In genomic region chr9:97923529-97924108, GRCh38 we compare ENCODE assay signal across 1 cellular context.
A peak's percentile ranks its signal among the peaks of the same experiment; 100 is the strongest.
TF ChIP-seq lines count a peak whose summit lies in the region.

No MANE protein-coding gene starts in this region.

TF ChIP-seq in HEK293, 187 proteins besides CTCF, POLR2A, EP300 and RAD21 (continued from another document):
- TF ChIP-seq ZBTB20 (tag by site-specific recombination; IDR thresholded peaks at IDR 0.05): no peak
- peak; percentile 29 for TF ChIP-seq ZBTB26 (tag by site-specific recombination; optimal IDR thresholded peaks at IDR 0.05)
- peak; percentile 82 for TF ChIP-seq ZSCAN4 (tag by site-specific recombination; IDR thresholded peaks at IDR 0.05)
- no peak for TF ChIP-seq GLIS1 (tag by site-specific recombination; IDR thresholded peaks at IDR 0.05)
- no peak for TF ChIP-seq ZNF350 (tag by site-specific recombination; IDR thresholded peaks at IDR 0.05)
- no peak for TF ChIP-seq ZNF521 (tag by site-specific recombination; IDR thresholded peaks at IDR 0.05)
- TF ChIP-seq ZNF274 (IDR thresholded peaks at IDR 0.05; ENCODE audit: low read length): no peak
- TF ChIP-seq ZNF274 (tag by site-specific recombination; IDR thresholded peaks at IDR 0.05; ENCODE audit: borderline replicate concordance): no peak
- TF ChIP-seq ZBTB1 (tag by site-specific recombination; IDR thresholded peaks at IDR 0.05): no peak
- TF ChIP-seq ZNF654 (tag by site-specific recombination; IDR thresholded peaks at IDR 0.05; ENCODE audit: low read depth): peak; percentile 88
